In the genomic region with DNA sequence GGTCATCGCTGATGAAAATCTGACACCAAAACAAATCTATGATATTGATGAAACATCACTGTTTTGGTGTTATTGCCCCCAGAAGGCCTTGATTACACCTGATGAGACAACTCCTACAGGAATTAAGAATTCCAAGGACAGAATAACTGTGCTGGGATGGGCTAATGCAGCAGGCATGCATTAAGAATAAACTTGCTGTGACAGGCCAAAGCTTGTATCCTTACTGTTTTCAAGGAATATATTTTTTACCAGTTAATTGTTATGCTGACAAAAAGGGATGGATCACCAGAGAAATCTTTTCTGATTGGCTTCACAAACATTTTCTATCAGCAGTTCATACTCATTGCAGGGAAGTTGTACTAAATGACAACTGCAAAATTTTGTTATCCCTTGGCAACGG, we compare ENCODE assay signal across 19 cellular contexts.
DNase-seq lines count a peak whose midpoint lies in the region; ATAC-seq, FAIRE-seq and TF ChIP-seq lines count a peak whose summit lies in the region.
"Had no signal": no experiment of that assay in that cellular context is flagged by ENCODE, and none has a peak within 500 bp of the region (broad histone marks: within the 10 kb centered on the region; RNA-seq: fewer than 3 reads in every experiment).

No MANE protein-coding gene starts in this region.

- intact Hi-C loops in mammary epithelial cell (cut with micrococcal nuclease): no loop called here
- intact Hi-C loops in breast epithelium (cut with DNase I; ENCODE audit: low total_unique reads): no loop called here
- intact Hi-C loops in CD8-positive, alpha-beta T cell (cut with DNase I, micrococcal nuclease): no loop called here

- no peaks in the 10 kb centered on the region for H3K9me3 Mint-ChIP-seq in CD8-positive, alpha-beta T cell

- H3K36me3 Mint-ChIP-seq in CD8-positive, alpha-beta T cell: no peaks in the 10 kb centered on the region

- TF ChIP-seq POLR2A in breast epithelium (IDR thresholded peaks at IDR 0.05): no peak

- H3K4me1 ChIP-seq in mammary epithelial cell (ENCODE audit: insufficient read depth, low read length) (peaks cover 5% of the 10 kb centered on the region), breast epithelium (no peaks in the 10 kb centered on the region), keratinocyte (ENCODE audit: control insufficient read depth, extremely low read depth, insufficient read depth, low read length) (no peaks in the 10 kb centered on the region)
- H3K4me1 ChIP-seq in CD8-positive, alpha-beta T cell (ENCODE audit: insufficient read depth, low read length): no peaks in the 10 kb centered on the region
- H3K4me1 ChIP-seq: A549; BLaER1 treated with 17β-estradiol and CSF1 and Interleukin-3, amounts not matched to agents 10 nM and 100 nM had no signal

- no peaks in the 10 kb centered on the region for H3K27me3 ChIP-seq in mammary epithelial cell (ENCODE audit: insufficient read depth, low read length)
- H3K27me3 ChIP-seq in breast epithelium: no peaks in the 10 kb centered on the region
- no peaks in the 10 kb centered on the region for H3K27me3 ChIP-seq in keratinocyte (ENCODE audit: control insufficient read depth, extremely low read depth, insufficient read depth, low read length)
- H3K27me3 ChIP-seq in CD8-positive, alpha-beta T cell (ENCODE audit: insufficient read depth, low read length): no peaks in the 10 kb centered on the region
- H3K27me3 ChIP-seq: BLaER1 treated with 17β-estradiol and CSF1 and Interleukin-3, amounts not matched to agents 10 nM and 100 nM had no signal

- H4K20me1 ChIP-seq in mammary epithelial cell (ENCODE audit: insufficient read depth, low read length) (no peaks in the 10 kb centered on the region), keratinocyte (ENCODE audit: control insufficient read depth, extremely low read depth, insufficient read depth, low read length) (no peaks in the 10 kb centered on the region)
- H4K20me1 ChIP-seq: BLaER1 treated with 17β-estradiol and CSF1 and Interleukin-3, amounts not matched to agents 10 nM and 100 nM had no signal

- H3K9me1 ChIP-seq in keratinocyte (ENCODE audit: control insufficient read depth, extremely low read depth, insufficient read depth, low read length): no peaks in the 10 kb centered on the region

- H3K4me1 Mint-ChIP-seq in CD8-positive, alpha-beta T cell (ENCODE audit: low read depth): peaks cover 20% of the 10 kb centered on the region
- H3K4me1 Mint-ChIP-seq: B cell; CD8-positive, alpha-beta memory T cell had no signal

- 65% methylated on average over 2 of the region's 2 CpGs for WGBS in mammary epithelial cell (ENCODE audit: low coverage, missing lambda C conversion rate)

- H3K4me3 ChIP-seq in mammary epithelial cell (replicated peaks in 1 of 3; ENCODE audit: insufficient read depth in 1 of 3, low read depth in 2 of 3, low read length in 3 of 3) (no peak overlapping the region), breast epithelium (no peak overlapping the region), epithelial cell of esophagus (ENCODE audit: low read length) (no peak overlapping the region), keratinocyte (ENCODE audit: control insufficient read depth in 2 of 3, extremely low read depth in 1 of 3, insufficient read depth in 2 of 3, low read depth in 1 of 3, low read length in 3 of 3) (no peak overlapping the region)
- H3K4me3 ChIP-seq in CD8-positive, alpha-beta T cell (ENCODE audit: low read depth, low read length): no peak overlapping the region
- H3K4me3 ChIP-seq: A549; BLaER1 treated with 17β-estradiol and CSF1 and Interleukin-3, amounts not matched to agents 10 nM and 100 nM had no signal

- BruUV-seq in mammary epithelial cell (replicated peaks; lab: Mats Ljungman, UMichigan): no TSS peak

- H3K27me3 Mint-ChIP-seq in CD8-positive, alpha-beta T cell (ENCODE audit: low read depth): no peaks in the 10 kb centered on the region
- H3K27me3 Mint-ChIP-seq: B cell; CD4-positive, alpha-beta T cell; CD8-positive, alpha-beta memory T cell had no signal

- TF ChIP-seq CTCF in mammary epithelial cell (conservative IDR thresholded peaks at IDR 0.05 in 1 of 2, IDR thresholded peaks at IDR 0.05 in 1 of 2; ENCODE audit: extremely low read depth in 1 of 2, insufficient read depth in 1 of 2, low read depth in 1 of 2, low read length in 2 of 2) (no peak), breast epithelium (IDR thresholded peaks at IDR 0.05) (no peak), epithelial cell of esophagus (IDR thresholded peaks at IDR 0.05; ENCODE audit: insufficient read depth, low read depth, low read length, missing control alignments) (no peak), keratinocyte (optimal IDR thresholded peaks at IDR 0.05 in 1 of 3, IDR thresholded peaks at IDR 0.05 in 1 of 3, conservative IDR thresholded peaks at IDR 0.05 in 1 of 3; ENCODE audit: extremely low read depth in 1 of 3, insufficient read depth in 2 of 3, low read length in 3 of 3) (no peak)
- TF ChIP-seq CTCF in CD8-positive, alpha-beta T cell (IDR thresholded peaks at IDR 0.05): no peak

- peak; percentile 78 for FAIRE-seq in keratinocyte (lab: Jason Lieb, UNC)
- FAIRE-seq: A549, G401.6, GM12891 had no signal

- H3K79me2 ChIP-seq in mammary epithelial cell (ENCODE audit: insufficient read depth, low read length) (no peaks in the 10 kb centered on the region), keratinocyte (ENCODE audit: control insufficient read depth, insufficient read depth, low read length) (no peaks in the 10 kb centered on the region)

- H2AFZ ChIP-seq in mammary epithelial cell (ENCODE audit: low read depth, low read length) (peak overlapping the region; percentile 32), keratinocyte (ENCODE audit: control insufficient read depth, low read length) (no peak overlapping the region)

- DNase-seq in mammary epithelial cell (peak; percentile 26), breast epithelium (ENCODE audit: low spot score in 2 of 2) (no peak), epithelial cell of esophagus (ENCODE audit: low read depth) (peak; percentile 78), keratinocyte (ENCODE audit: low read depth, low spot score) (no peak), NCI-H2107 (lab: John Stamatoyannopoulos, UW) (no peak)
- DNase-seq in CD8-positive, alpha-beta T cell: no peak
- DNase-seq: AML-193; CD4-positive, alpha-beta T cell; CD8-positive, alpha-beta memory T cell; COR-L47; DMS79 treated with DMSO at 0.1 percent for 48 hours; GF-D8 had no signal

- CTCF ChIA-PET in mammary epithelial cell (lab: Charles Lee; ENCODE audit: low non-redundant PET): no interaction called here
- CTCF ChIA-PET in CD8-positive, alpha-beta T cell (lab: Charles Lee): interaction anchor here (0.6 kb wide), 1 partner anchor 53 kb away, joined by 3 read pairs; no protein-coding TSS in a partner anchor

- no peaks in the 10 kb centered on the region for H3K9me3 ChIP-seq in mammary epithelial cell (replicated peaks; ENCODE audit: insufficient read depth, low read length)
- peaks cover 0 to 4% of the 10 kb centered on the region in 2 donors for H3K9me3 ChIP-seq in breast epithelium
- H3K9me3 ChIP-seq in keratinocyte (ENCODE audit: control insufficient read depth, low read depth, low read length): no peaks in the 10 kb centered on the region
- H3K9me3 ChIP-seq in CD8-positive, alpha-beta T cell (ENCODE audit: low read length): no peaks in the 10 kb centered on the region
- H3K9me3 ChIP-seq: A549 had no signal

- in situ Hi-C loops in mammary epithelial cell (cut with MboI; ENCODE audit: low sequenced_read_pairs in 2 of 2): no loop called here

- no peak overlapping the region for H3K4me3 Mint-ChIP-seq in CD8-positive, alpha-beta T cell
- H3K4me3 Mint-ChIP-seq: B cell; CD4-positive, alpha-beta T cell; CD8-positive, alpha-beta memory T cell had no signal

- H3K27ac Mint-ChIP-seq in CD8-positive, alpha-beta T cell: no peak overlapping the region
- H3K27ac Mint-ChIP-seq: B cell; CD4-positive, alpha-beta T cell had no signal

- dilution Hi-C loops in mammary epithelial cell (cut with HindIII; ENCODE audit: low sequenced_read_pairs): no loop called here
- dilution Hi-C loops in keratinocyte (cut with MboI; ENCODE audit: extremely low pct_ligation_motif_present, low sequenced_read_pairs): no loop called here

- POLR2A ChIA-PET in CD8-positive, alpha-beta T cell (lab: Charles Lee): no interaction called here

- H3K27ac ChIP-seq in mammary epithelial cell (ENCODE audit: insufficient read depth, low read depth, low read length) (no peak overlapping the region), breast epithelium (no peak overlapping the region), keratinocyte (ENCODE audit: control insufficient read depth, insufficient read depth, low read length) (no peak overlapping the region)
- no peak overlapping the region for H3K27ac ChIP-seq in CD8-positive, alpha-beta T cell (ENCODE audit: low read depth, low read length)
- H3K27ac ChIP-seq: 22Rv1; A549; BLaER1 treated with 17β-estradiol and CSF1 and Interleukin-3, amounts not matched to agents 10 nM and 100 nM; C4-2B had no signal

- H3K36me3 ChIP-seq in mammary epithelial cell (ENCODE audit: insufficient read depth, low read length) (no peaks in the 10 kb centered on the region), breast epithelium (no peaks in the 10 kb centered on the region), keratinocyte (ENCODE audit: control insufficient read depth in 2 of 2, extremely low read depth in 1 of 2, insufficient read depth in 2 of 2, low read length in 2 of 2) (no peaks in the 10 kb centered on the region)
- H3K36me3 ChIP-seq in CD8-positive, alpha-beta T cell (ENCODE audit: insufficient read depth, low read length): no peaks in the 10 kb centered on the region
- H3K36me3 ChIP-seq: BLaER1 treated with 17β-estradiol and CSF1 and Interleukin-3, amounts not matched to agents 10 nM and 100 nM had no signal

- H3K9ac ChIP-seq in mammary epithelial cell (ENCODE audit: insufficient read depth, low read length) (no peak overlapping the region), keratinocyte (ENCODE audit: control insufficient read depth, extremely low read depth, insufficient read depth, low read length) (no peak overlapping the region)
- H3K9ac ChIP-seq: BLaER1 treated with 17β-estradiol and CSF1 and Interleukin-3, amounts not matched to agents 10 nM and 100 nM had no signal

- H3K4me2 ChIP-seq in mammary epithelial cell (ENCODE audit: insufficient read depth, low read depth, low read length): no peak overlapping the region
- no peak overlapping the region for H3K4me2 ChIP-seq in keratinocyte (ENCODE audit: control insufficient read depth, extremely low read depth, insufficient read depth, low read depth, low read length)
- H3K4me2 ChIP-seq: A549; BLaER1 treated with 17β-estradiol and CSF1 and Interleukin-3, amounts not matched to agents 10 nM and 100 nM had no signal

- no peak for ATAC-seq in CD8-positive, alpha-beta T cell
- ATAC-seq: A549 had no signal

Comparison
In these comparisons a context has a peak if more than half of its experiments do, and no peak if none do; other contexts are left out.
1. DNase-seq: peak in mammary epithelial cell (single experiment) and epithelial cell of esophagus (single experiment); none in breast epithelium (0 of 2), keratinocyte (single experiment), CD8-positive, alpha-beta T cell (0 of 7) and NCI-H2107 (single experiment).